In the genomic region with DNA sequence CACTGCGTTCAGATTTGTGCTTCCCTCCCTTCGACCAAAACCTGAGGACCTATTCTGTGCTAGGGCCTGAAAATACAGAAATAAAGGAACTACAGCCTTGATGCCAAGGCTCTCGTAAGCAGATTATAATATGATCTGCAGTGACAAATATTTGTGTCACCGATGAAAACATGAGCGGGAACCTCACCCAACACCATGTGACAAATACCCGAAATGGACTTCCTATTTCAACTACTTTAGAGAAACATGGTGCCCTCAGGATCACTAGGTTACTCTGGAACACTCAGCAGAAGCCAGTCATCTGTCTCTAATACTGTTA, we compare ENCODE assay signal across 8 cellular contexts. TPM values are rescaled to one million over a fixed set of nuclear protein-coding genes. Genes with fewer than 3 reads are reported as not detected.
DNase-seq lines count a peak whose midpoint lies in the region; ATAC-seq, FAIRE-seq and TF ChIP-seq lines count a peak whose summit lies in the region.

No MANE protein-coding gene starts in this region.

- H4K20me1 ChIP-seq in BLaER1 (peaks cover 27% of the 10 kb centered on the region), astrocyte (ENCODE audit: insufficient read depth, low read length) (peaks cover 15% of the 10 kb centered on the region)

- peaks cover 23% of the 10 kb centered on the region for H3K36me3 ChIP-seq in BLaER1
- peaks cover 11% of the 10 kb centered on the region for H3K36me3 ChIP-seq in astrocyte (ENCODE audit: insufficient read depth, low read length)
- peaks cover 0 to 5% of the 10 kb centered on the region in 2 donors for H3K36me3 ChIP-seq in thyroid gland

- no peaks in the 10 kb centered on the region for H3K9me3 Mint-ChIP-seq in astrocyte (ENCODE audit: unreplicated experiment)

- peak overlapping the region; percentile 21 for H3K27ac Mint-ChIP-seq in astrocyte (ENCODE audit: unreplicated experiment)

- H3K27me3 ChIP-seq in BLaER1, result no peaks in the 10 kb centered on the region
- H3K27me3 ChIP-seq in astrocyte (ENCODE audit: insufficient read depth, low read length), result no peaks in the 10 kb centered on the region
- no peaks in the 10 kb centered on the region for H3K27me3 ChIP-seq in thyroid gland

- peaks cover 41% of the 10 kb centered on the region for H3K79me2 ChIP-seq in astrocyte (ENCODE audit: insufficient read depth, low read length)

- H3K4me1 ChIP-seq in BLaER1 (peaks cover 23% of the 10 kb centered on the region), astrocyte (ENCODE audit: insufficient read depth, low read length) (peaks cover 12% of the 10 kb centered on the region), thyroid gland (peaks cover 9 to 14% of the 10 kb centered on the region in 2 donors)

- intact Hi-C loops in left colon (cut with DNase I, micrococcal nuclease), result no loop called here
- intact Hi-C loops in thyroid gland (cut with DNase I), result no loop called here

- peak overlapping the region; percentile 94 for H3K4me2 ChIP-seq in BLaER1
- peak overlapping the region; percentile 97 for H3K4me2 ChIP-seq in astrocyte (ENCODE audit: low read length)

- H3K4me3 ChIP-seq in BLaER1, result peak overlapping the region; percentile 100
- peak overlapping the region; percentile 80 for H3K4me3 ChIP-seq in astrocyte (ENCODE audit: insufficient read depth, low read depth, low read length)
- H3K4me3 ChIP-seq in thyroid gland (replicated peaks in 1 of 3), result peak overlapping the region in 2 of 3 donors; percentile 97 to 99

- no peaks in the 10 kb centered on the region for H3K9me3 ChIP-seq in BLaER1
- no peaks in the 10 kb centered on the region for H3K9me3 ChIP-seq in astrocyte (ENCODE audit: insufficient read depth, low read depth, low read length)
- H3K9me3 ChIP-seq in thyroid gland, result no peaks in the 10 kb centered on the region

- 44 to 69% methylated on average over 6 of the region's 6 CpGs for WGBS in thyroid gland, 2 donors

- H3K27me3 Mint-ChIP-seq in astrocyte (ENCODE audit: low read depth, unreplicated experiment), result no peaks in the 10 kb centered on the region

- H3K27ac ChIP-seq in BLaER1 (no peak overlapping the region), astrocyte (ENCODE audit: low read depth, low read length) (peak overlapping the region; percentile 67), thyroid gland (peak overlapping the region; percentile 83 to 93 (median 89))

- FAIRE-seq in astrocyte (lab: Jason Lieb, UNC), result peak; percentile 26

- peak overlapping the region; percentile 92 for H3K9ac ChIP-seq in BLaER1
- H3K9ac ChIP-seq in astrocyte (ENCODE audit: low read length), result peak overlapping the region; percentile 91

- peak overlapping the region; percentile 85 for H3K4me3 Mint-ChIP-seq in astrocyte (ENCODE audit: unreplicated experiment)

- peaks cover 8% of the 10 kb centered on the region for H3K36me3 Mint-ChIP-seq in astrocyte (ENCODE audit: low read depth, unreplicated experiment)

- peaks cover 18% of the 10 kb centered on the region for H3K4me1 Mint-ChIP-seq in astrocyte (ENCODE audit: low read depth, unreplicated experiment)

- no peak for TF ChIP-seq POLR2A in thyroid gland (IDR thresholded peaks at IDR 0.05)

- no peak for TF ChIP-seq CTCF in astrocyte (IDR thresholded peaks at IDR 0.05; ENCODE audit: insufficient read depth, low read depth, low read length)
- TF ChIP-seq CTCF in thyroid gland (IDR thresholded peaks at IDR 0.05), result no peak

- DNase-seq in astrocyte (ENCODE audit: low read depth) (no peak), left colon (no peak), thyroid gland (no peak), NCI-H1105 (lab: John Stamatoyannopoulos, UW) (no peak), iPS-NIHi11 (ENCODE audit: low spot score) (no peak)

- ATAC-seq in HG03064 (IDR thresholded peaks at IDR 0.05; ENCODE audit: low read depth, unreplicated experiment), result peak; percentile 10
- peak; percentile 21 for ATAC-seq in left colon
- no peak for ATAC-seq in HG03039 (IDR thresholded peaks at IDR 0.05; ENCODE audit: unreplicated experiment)

- peak overlapping the region; percentile 99 for H2AFZ ChIP-seq in astrocyte (ENCODE audit: low read depth, low read length)

RNA-seq across cellular contexts. Expression of gene VAMP3, which starts 0.5 kb away (rescaled TPM):
- 154 and 156 TPM in 2 replicates for total RNA-seq in astrocyte
- 100 to 1,000 TPM in 1 of 2 donors, 10 to 100 TPM in 1; 90.9 to 100 TPM for total RNA-seq in left colon
- total RNA-seq in thyroid gland, result 100 to 1,000 TPM in 2 of 4 donors, 10 to 100 TPM in 2; 82.8 to 731 (median 95.2) TPM

RNA-seq across cellular contexts. Expression of gene PER3, which starts 13.5 kb away (rescaled TPM):
- 1.8 and 2.5 TPM in 2 replicates for total RNA-seq in astrocyte
- total RNA-seq in left colon, result 1 to 10 TPM; 7.2 to 9.5 TPM
- 10 to 100 TPM in 3 of 4 donors, 1 to 10 TPM in 1; 8.9 to 30.9 (median 20.9) TPM for total RNA-seq in thyroid gland
